In genomic region chr19:35216833-35217707, GRCh38 we compare ENCODE assay signal across 2 cellular contexts.
TF ChIP-seq lines count a peak whose summit lies in the region.

No MANE protein-coding gene starts in this region.

TF ChIP-seq in Ishikawa, 13 proteins besides CTCF, POLR2A, EP300 and RAD21:
- TF ChIP-seq, protein P1, sequence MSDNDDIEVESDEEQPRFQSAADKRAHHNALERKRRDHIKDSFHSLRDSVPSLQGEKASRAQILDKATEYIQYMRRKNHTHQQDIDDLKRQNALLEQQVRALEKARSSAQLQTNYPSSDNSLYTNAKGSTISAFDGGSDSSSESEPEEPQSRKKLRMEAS (IDR thresholded peaks at IDR 0.05): no peak
- TF ChIP-seq ZBTB7A (IDR thresholded peaks at IDR 0.05; ENCODE audit: low read depth) (no peak), EGR1 (IDR thresholded peaks at IDR 0.05) (no peak)
TF ChIP-seq in Ishikawa: peak in this region for 0.

TF ChIP-seq in HepG2, 621 proteins besides CTCF, POLR2A, EP300 and RAD21 (continued from another document):
- TF ChIP-seq, protein P2, sequence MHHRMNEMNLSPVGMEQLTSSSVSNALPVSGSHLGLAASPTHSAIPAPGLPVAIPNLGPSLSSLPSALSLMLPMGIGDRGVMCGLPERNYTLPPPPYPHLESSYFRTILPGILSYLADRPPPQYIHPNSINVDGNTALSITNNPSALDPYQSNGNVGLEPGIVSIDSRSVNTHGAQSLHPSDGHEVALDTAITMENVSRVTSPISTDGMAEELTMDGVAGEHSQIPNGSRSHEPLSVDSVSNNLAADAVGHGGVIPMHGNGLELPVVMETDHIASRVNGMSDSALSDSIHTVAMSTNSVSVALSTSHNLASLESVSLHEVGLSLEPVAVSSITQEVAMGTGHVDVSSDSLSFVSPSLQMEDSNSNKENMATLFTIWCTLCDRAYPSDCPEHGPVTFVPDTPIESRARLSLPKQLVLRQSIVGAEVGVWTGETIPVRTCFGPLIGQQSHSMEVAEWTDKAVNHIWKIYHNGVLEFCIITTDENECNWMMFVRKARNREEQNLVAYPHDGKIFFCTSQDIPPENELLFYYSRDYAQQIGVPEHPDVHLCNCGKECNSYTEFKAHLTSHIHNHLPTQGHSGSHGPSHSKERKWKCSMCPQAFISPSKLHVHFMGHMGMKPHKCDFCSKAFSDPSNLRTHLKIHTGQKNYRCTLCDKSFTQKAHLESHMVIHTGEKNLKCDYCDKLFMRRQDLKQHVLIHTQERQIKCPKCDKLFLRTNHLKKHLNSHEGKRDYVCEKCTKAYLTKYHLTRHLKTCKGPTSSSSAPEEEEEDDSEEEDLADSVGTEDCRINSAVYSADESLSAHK (CRISPR knock-in tag; IDR thresholded peaks at IDR 0.05; ENCODE audit: borderline replicate concordance): no peak
- no peak for TF ChIP-seq ZNF776 (CRISPR knock-in tag; IDR thresholded peaks at IDR 0.05)
- TF ChIP-seq ETV5 (CRISPR knock-in tag; IDR thresholded peaks at IDR 0.05; ENCODE audit: borderline replicate concordance): no peak
- TF ChIP-seq RXRB (CRISPR knock-in tag; IDR thresholded peaks at IDR 0.05; ENCODE audit: borderline replicate concordance): no peak
